In the genomic region with DNA sequence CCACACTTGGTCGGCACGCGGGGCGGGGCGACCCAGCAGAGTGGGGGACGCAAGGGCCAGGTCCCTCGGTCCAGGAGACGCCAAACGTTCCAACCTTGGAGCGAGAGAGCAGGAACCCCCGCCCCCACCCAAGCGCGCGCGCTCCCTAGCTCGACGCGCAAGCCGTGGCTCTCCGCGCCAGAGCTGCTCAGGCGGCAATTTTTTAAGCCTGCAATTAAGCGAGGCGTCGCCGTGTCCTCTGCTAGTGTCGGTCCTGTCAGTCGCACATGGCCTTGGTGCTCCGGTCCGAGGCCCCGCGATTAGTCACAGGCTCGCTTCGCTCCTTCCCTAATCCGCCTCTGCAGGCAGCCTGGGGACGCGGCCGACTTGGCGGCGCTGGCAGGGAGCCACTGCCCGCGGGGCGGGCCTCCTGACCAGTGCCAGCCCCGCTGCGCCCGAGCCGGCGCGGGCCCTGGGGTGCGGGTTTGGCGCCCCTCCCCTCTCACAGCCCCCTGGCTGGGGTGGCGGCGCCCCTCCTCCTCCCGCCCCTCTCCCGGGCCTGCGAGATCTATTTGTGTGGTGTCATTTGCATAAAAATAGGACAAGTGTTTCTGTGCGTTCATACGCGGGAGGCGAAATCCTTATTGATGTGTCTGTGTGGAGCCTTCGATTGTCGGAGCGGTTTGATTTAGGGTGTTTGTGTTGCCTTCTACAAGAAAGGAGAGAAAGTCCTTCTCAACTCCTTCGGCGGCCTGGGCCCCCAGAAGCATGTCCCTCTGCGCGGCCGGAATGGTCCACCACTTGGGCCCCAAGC, we compare ENCODE assay signal across 8 cellular contexts. TPM values are rescaled to one million over a fixed set of nuclear protein-coding genes. Genes with fewer than 3 reads are reported as not detected.
A peak's percentile ranks its signal among the peaks of the same experiment; 100 is the strongest.
DNase-seq lines count a peak whose midpoint lies in the region; ATAC-seq and TF ChIP-seq lines count a peak whose summit lies in the region.

No MANE protein-coding gene starts in this region.

- H2AFZ ChIP-seq in neural cell (ENCODE audit: low read depth, low read length), result no peak overlapping the region

- POLR2A ChIA-PET in HEK293T (lab: Yijun Ruan, JAX), result interaction anchor here (0.7 to 3.9 kb wide), 11 partner anchors 9 to 67 kb away, joined by 3 to 31 read pairs (median 6); a partner anchor contains a TSS

- no peaks in the 10 kb centered on the region for H3F3A ChIP-seq in neural cell (ENCODE audit: insufficient read depth, low read length, poor library complexity, severe bottlenecking)

- H4K20me1 ChIP-seq in neural cell (ENCODE audit: insufficient read depth), result no peaks in the 10 kb centered on the region

- TF ChIP-seq EP300 in esophagus muscularis mucosa (IDR thresholded peaks at IDR 0.05) (no peak), neural cell (conservative IDR thresholded peaks at IDR 0.05; ENCODE audit: poor library complexity, severe bottlenecking) (no peak)

- H3K4me3 ChIP-seq in esophagus muscularis mucosa (peak overlapping the region; percentile 59 to 81 (median 68)), neural cell (ENCODE audit: low read length) (peak overlapping the region; percentile 61)

- TF ChIP-seq POLR2A in esophagus muscularis mucosa (IDR thresholded peaks at IDR 0.05; ENCODE audit: low read depth), result no peak

- no peaks in the 10 kb centered on the region for H3K9me2 ChIP-seq in neural cell (ENCODE audit: insufficient read depth, low read length)

- H3K9me3 ChIP-seq in esophagus muscularis mucosa (no peaks in the 10 kb centered on the region), neural cell (ENCODE audit: low read length) (no peaks in the 10 kb centered on the region)

- no peak for TF ChIP-seq RAD21 in neural cell (conservative IDR thresholded peaks at IDR 0.05)

- DNase-seq in HEK293T (ENCODE audit: extremely low spot score), result peak; percentile 57
- DNase-seq in SW480 (ENCODE audit: low spot score), result peak; percentile 84
- no peak for DNase-seq in esophagus muscularis mucosa (ENCODE audit: extremely low spot score)
- DNase-seq in OCI-M1 (lab: John Stamatoyannopoulos, UW), result no peak
- no peak for DNase-seq in COLO829 (ENCODE audit: low spot score)

- TF ChIP-seq CTCF in C4-2B (conservative IDR thresholded peaks at IDR 0.05), result no peak
- TF ChIP-seq CTCF in esophagus muscularis mucosa (IDR thresholded peaks at IDR 0.05), result no peak
- no peak for TF ChIP-seq CTCF in neural cell (IDR thresholded peaks at IDR 0.05; ENCODE audit: poor library complexity, severe bottlenecking)

- H3K27ac ChIP-seq in C4-2B (peak overlapping the region; percentile 91), esophagus muscularis mucosa (replicated peaks in 1 of 4) (peak overlapping the region; percentile 83 to 98 (median 96)), neural cell (ENCODE audit: low read length) (peak overlapping the region; percentile 65)

- H3K36me3 ChIP-seq in esophagus muscularis mucosa (no peaks in the 10 kb centered on the region), neural cell (ENCODE audit: insufficient read depth, low read length) (no peaks in the 10 kb centered on the region)

- no peaks in the 10 kb centered on the region for H3K79me2 ChIP-seq in neural cell (replicated peaks; ENCODE audit: insufficient read depth, low read length)

- intact Hi-C loops in esophagus muscularis mucosa (cut with DNase I), result loop anchor here (5.0 kb wide), 1 partner anchor 45 kb away; no protein-coding TSS in a partner anchor

- H3K9ac ChIP-seq in neural cell (ENCODE audit: low read length), result peak overlapping the region; percentile 65

- CTCF ChIA-PET in HEK293T (lab: Yijun Ruan, JAX), result interaction anchor here (0.6 kb wide), 1 partner anchor 136 kb away, joined by 3 read pairs; no protein-coding TSS in a partner anchor

- H3K27me3 ChIP-seq in esophagus muscularis mucosa (peaks cover 0 to 15% (median 4%) of the 10 kb centered on the region in 4 donors), neural cell (ENCODE audit: insufficient read depth, low read depth, low read length) (no peaks in the 10 kb centered on the region)

- peaks cover 31 to 73% (median 33%) of the 10 kb centered on the region in 4 donors for H3K4me1 ChIP-seq in esophagus muscularis mucosa

- ATAC-seq in HG03457 (IDR thresholded peaks at IDR 0.05; ENCODE audit: unreplicated experiment), result no peak

- no peak overlapping the region for H3K4me2 ChIP-seq in neural cell (ENCODE audit: low read length)

- 14% methylated on average over 35 of the region's 68 CpGs for WGBS in esophagus muscularis mucosa

TF ChIP-seq in HEK293T, 16 proteins besides CTCF, POLR2A, EP300 and RAD21:
- TF ChIP-seq NFRKB (IDR thresholded peaks at IDR 0.05) (no peak), L3MBTL2 (conservative IDR thresholded peaks at IDR 0.05) (peak; percentile 89), FOXA1 (IDR thresholded peaks at IDR 0.05) (no peak), HDGF (IDR thresholded peaks at IDR 0.05; ENCODE audit: borderline replicate concordance) (no peak), LEF1 (IDR thresholded peaks at IDR 0.05; ENCODE audit: borderline replicate concordance) (no peak), SP1 (IDR thresholded peaks at IDR 0.05) (no peak), CTBP1 (IDR thresholded peaks at IDR 0.05; ENCODE audit: borderline replicate concordance) (peak; percentile 82), ARNT (IDR thresholded peaks at IDR 0.05) (0 out of 2 replicates have a peak, but pooled peaks have one; percentile 38)
- TF ChIP-seq, protein P1, sequence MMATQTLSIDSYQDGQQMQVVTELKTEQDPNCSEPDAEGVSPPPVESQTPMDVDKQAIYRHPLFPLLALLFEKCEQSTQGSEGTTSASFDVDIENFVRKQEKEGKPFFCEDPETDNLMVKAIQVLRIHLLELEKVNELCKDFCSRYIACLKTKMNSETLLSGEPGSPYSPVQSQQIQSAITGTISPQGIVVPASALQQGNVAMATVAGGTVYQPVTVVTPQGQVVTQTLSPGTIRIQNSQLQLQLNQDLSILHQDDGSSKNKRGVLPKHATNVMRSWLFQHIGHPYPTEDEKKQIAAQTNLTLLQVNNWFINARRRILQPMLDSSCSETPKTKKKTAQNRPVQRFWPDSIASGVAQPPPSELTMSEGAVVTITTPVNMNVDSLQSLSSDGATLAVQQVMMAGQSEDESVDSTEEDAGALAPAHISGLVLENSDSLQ (IDR thresholded peaks at IDR 0.05), result peak; percentile 58

TF ChIP-seq in neural cell, 6 proteins besides CTCF, POLR2A, EP300 and RAD21:
- TF ChIP-seq POLR2AphosphoS5 (IDR thresholded peaks at IDR 0.05), result no peak
- TF ChIP-seq EZH2 (IDR thresholded peaks at IDR 0.05; ENCODE audit: borderline replicate concordance, insufficient read depth, low read length, poor library complexity, severe bottlenecking), result no peak
- TF ChIP-seq, protein P2, sequence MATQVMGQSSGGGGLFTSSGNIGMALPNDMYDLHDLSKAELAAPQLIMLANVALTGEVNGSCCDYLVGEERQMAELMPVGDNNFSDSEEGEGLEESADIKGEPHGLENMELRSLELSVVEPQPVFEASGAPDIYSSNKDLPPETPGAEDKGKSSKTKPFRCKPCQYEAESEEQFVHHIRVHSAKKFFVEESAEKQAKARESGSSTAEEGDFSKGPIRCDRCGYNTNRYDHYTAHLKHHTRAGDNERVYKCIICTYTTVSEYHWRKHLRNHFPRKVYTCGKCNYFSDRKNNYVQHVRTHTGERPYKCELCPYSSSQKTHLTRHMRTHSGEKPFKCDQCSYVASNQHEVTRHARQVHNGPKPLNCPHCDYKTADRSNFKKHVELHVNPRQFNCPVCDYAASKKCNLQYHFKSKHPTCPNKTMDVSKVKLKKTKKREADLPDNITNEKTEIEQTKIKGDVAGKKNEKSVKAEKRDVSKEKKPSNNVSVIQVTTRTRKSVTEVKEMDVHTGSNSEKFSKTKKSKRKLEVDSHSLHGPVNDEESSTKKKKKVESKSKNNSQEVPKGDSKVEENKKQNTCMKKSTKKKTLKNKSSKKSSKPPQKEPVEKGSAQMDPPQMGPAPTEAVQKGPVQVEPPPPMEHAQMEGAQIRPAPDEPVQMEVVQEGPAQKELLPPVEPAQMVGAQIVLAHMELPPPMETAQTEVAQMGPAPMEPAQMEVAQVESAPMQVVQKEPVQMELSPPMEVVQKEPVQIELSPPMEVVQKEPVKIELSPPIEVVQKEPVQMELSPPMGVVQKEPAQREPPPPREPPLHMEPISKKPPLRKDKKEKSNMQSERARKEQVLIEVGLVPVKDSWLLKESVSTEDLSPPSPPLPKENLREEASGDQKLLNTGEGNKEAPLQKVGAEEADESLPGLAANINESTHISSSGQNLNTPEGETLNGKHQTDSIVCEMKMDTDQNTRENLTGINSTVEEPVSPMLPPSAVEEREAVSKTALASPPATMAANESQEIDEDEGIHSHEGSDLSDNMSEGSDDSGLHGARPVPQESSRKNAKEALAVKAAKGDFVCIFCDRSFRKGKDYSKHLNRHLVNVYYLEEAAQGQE (IDR thresholded peaks at IDR 0.05; ENCODE audit: borderline replicate concordance), result no peak
- no peak for TF ChIP-seq TAF1 (IDR thresholded peaks at IDR 0.05; ENCODE audit: low read depth)
- TF ChIP-seq SMC3 (conservative IDR thresholded peaks at IDR 0.05; ENCODE audit: poor library complexity), result no peak
- TF ChIP-seq MXI1 (conservative IDR thresholded peaks at IDR 0.05; ENCODE audit: poor library complexity, severe bottlenecking), result no peak

RNA-seq across cellular contexts. Expression of a gene that starts 9.7 kb away (rescaled TPM):
- total RNA-seq in esophagus muscularis mucosa, result 10 to 100 TPM; 19.9 to 32.5 (median 26.0) TPM
- polyA plus RNA-seq in neural cell, result 18.0 and 23.7 TPM in 2 replicates
- polyA minus RNA-seq in neural cell, result 49.7 and 72.6 TPM in 2 replicates

Comparison
In these comparisons a context has a peak if more than half of its experiments do, and no peak if none do; other contexts are left out.
1. DNase-seq: peak in HEK293T (single experiment) and SW480 (single experiment); none in esophagus muscularis mucosa (single experiment), OCI-M1 (single experiment) and COLO829 (single experiment).
2. Peak in every context shown above with its lines, with median percentiles within 50 percentile points of each other: H3K27ac ChIP-seq.